In genomic region chr16:11978080-11978479, GRCh38 we compare ENCODE assay signal across 8 cellular contexts. TPM values are rescaled to one million over a fixed set of nuclear protein-coding genes. Genes with fewer than 3 reads are reported as not detected.
DNase-seq lines count a peak whose midpoint lies in the region; ATAC-seq and TF ChIP-seq lines count a peak whose summit lies in the region.

No MANE protein-coding gene starts in this region.

- CTCF ChIA-PET in CD8-positive, alpha-beta T cell (lab: Charles Lee), result interaction anchor here (1.4 to 2.9 kb wide), 2 partner anchors 87 to 90 kb away, joined by 4 to 12 read pairs; no protein-coding TSS in a partner anchor

- no peaks in the 10 kb centered on the region for H3K27me3 ChIP-seq in CD8-positive, alpha-beta T cell (ENCODE audit: insufficient read depth, low read length)
- H3K27me3 ChIP-seq in MG63 (no peaks in the 10 kb centered on the region), psoas muscle (ENCODE audit: insufficient read depth in 3 of 3, low read length in 2 of 3) (no peaks in the 10 kb centered on the region)

- H3K9me3 ChIP-seq in CD8-positive, alpha-beta T cell (ENCODE audit: low read length), result no peaks in the 10 kb centered on the region
- no peaks in the 10 kb centered on the region for H3K9me3 ChIP-seq in MG63
- H3K9me3 ChIP-seq in psoas muscle, result no peaks in the 10 kb centered on the region

- H3K9me3 Mint-ChIP-seq in CD8-positive, alpha-beta T cell, result no peaks in the 10 kb centered on the region
- H3K9me3 Mint-ChIP-seq in dendritic cell treated with granulocyte-macrophage colony-stimulating factor and Interleukin-4, amounts not matched to agents 40 ng/mL and 50 ng/mL, for 4 days, result no peaks in the 10 kb centered on the region

- TF ChIP-seq CTCF in CD8-positive, alpha-beta T cell (IDR thresholded peaks at IDR 0.05), result no peak
- TF ChIP-seq CTCF in psoas muscle (IDR thresholded peaks at IDR 0.05), result no peak

- no peaks in the 10 kb centered on the region for H3K27me3 Mint-ChIP-seq in CD8-positive, alpha-beta T cell (ENCODE audit: low read depth)
- H3K27me3 Mint-ChIP-seq in dendritic cell treated with granulocyte-macrophage colony-stimulating factor and Interleukin-4, amounts not matched to agents 40 ng/mL and 50 ng/mL, for 4 days, result no peaks in the 10 kb centered on the region

- H3K27ac ChIP-seq in CD8-positive, alpha-beta T cell (ENCODE audit: low read depth, low read length), result no peak overlapping the region
- peak overlapping the region; percentile 80 for H3K27ac ChIP-seq in psoas muscle

- H3K36me3 ChIP-seq in CD8-positive, alpha-beta T cell (ENCODE audit: insufficient read depth, low read length), result no peaks in the 10 kb centered on the region
- H3K36me3 ChIP-seq in MG63, result peaks cover 5% of the 10 kb centered on the region
- H3K36me3 ChIP-seq in psoas muscle (ENCODE audit: insufficient read depth in 1 of 2, low read depth in 1 of 2), result peaks cover 0 to 5% of the 10 kb centered on the region in 2 donors

- no peak for ATAC-seq in CD8-positive, alpha-beta T cell
- ATAC-seq in psoas muscle, result no peak
- ATAC-seq in HG02798 (IDR thresholded peaks at IDR 0.05; ENCODE audit: poor library complexity, unreplicated experiment), result no peak

- peak overlapping the region; percentile 65 for H3K4me3 ChIP-seq in CD8-positive, alpha-beta T cell (ENCODE audit: low read depth, low read length)
- H3K4me3 ChIP-seq in MG63, result peak overlapping the region; percentile 98
- peak overlapping the region; percentile 80 for H3K4me3 ChIP-seq in psoas muscle

- 73 to 93% (median 78%) methylated on average over 2 of the region's 2 CpGs for WGBS in psoas muscle, 3 donors

- H3K36me3 Mint-ChIP-seq in CD8-positive, alpha-beta T cell, result peaks cover 11% of the 10 kb centered on the region
- peaks cover 84% of the 10 kb centered on the region for H3K36me3 Mint-ChIP-seq in dendritic cell treated with granulocyte-macrophage colony-stimulating factor and Interleukin-4, amounts not matched to agents 40 ng/mL and 50 ng/mL, for 4 days (ENCODE audit: low read depth)

- H3K4me3 Mint-ChIP-seq in CD8-positive, alpha-beta T cell, result peak overlapping the region; percentile 91
- H3K4me3 Mint-ChIP-seq in dendritic cell treated with granulocyte-macrophage colony-stimulating factor and Interleukin-4, amounts not matched to agents 40 ng/mL and 50 ng/mL, for 4 days, result peak overlapping the region; percentile 98

- intact Hi-C loops in CD8-positive, alpha-beta T cell (cut with DNase I, micrococcal nuclease), result loop anchor here (5.0 to 10.0 kb wide), 5 partner anchors 87 to 1233 kb away; partner anchors contain the start of genes CLEC16A (in 2 of the 2), DEXI (in 2 of the 2), NUBP1 (in 1 of the 2) and ZC3H7A (in 1 of the 2)
- intact Hi-C loops in dendritic cell treated with granulocyte-macrophage colony-stimulating factor and Interleukin-4, amounts not matched to agents 40 ng/mL and 50 ng/mL, for 4 days (cut with micrococcal nuclease), result no loop called here
- intact Hi-C loops in psoas muscle (cut with DNase I), result loop anchor here in 1 of 2 donors (5.0 kb wide), 1 partner anchor 84 kb away; no protein-coding TSS in a partner anchor

- DNase-seq in CD8-positive, alpha-beta T cell, result no peak
- no peak for DNase-seq in MG63
- no peak for DNase-seq in psoas muscle
- no peak for DNase-seq in inferior parietal cortex (ENCODE audit: extremely low spot score)
- DNase-seq in NK-92 (lab: John Stamatoyannopoulos, UW; ENCODE audit: unreplicated experiment), result no peak
- DNase-seq in NCI-H1436 treated with DMSO at 0.1 percent for 48 hours (lab: John Stamatoyannopoulos, UW), result no peak

- peaks cover 42% of the 10 kb centered on the region for H3K4me1 Mint-ChIP-seq in CD8-positive, alpha-beta T cell (ENCODE audit: low read depth)
- peaks cover 67% of the 10 kb centered on the region for H3K4me1 Mint-ChIP-seq in dendritic cell treated with granulocyte-macrophage colony-stimulating factor and Interleukin-4, amounts not matched to agents 40 ng/mL and 50 ng/mL, for 4 days (ENCODE audit: low read depth)

- peaks cover 16% of the 10 kb centered on the region for H3K4me1 ChIP-seq in CD8-positive, alpha-beta T cell (ENCODE audit: insufficient read depth, low read length)
- H3K4me1 ChIP-seq in psoas muscle, result peaks cover 12% of the 10 kb centered on the region

- H3K27ac Mint-ChIP-seq in CD8-positive, alpha-beta T cell, result peak overlapping the region; percentile 89
- H3K27ac Mint-ChIP-seq in dendritic cell treated with granulocyte-macrophage colony-stimulating factor and Interleukin-4, amounts not matched to agents 40 ng/mL and 50 ng/mL, for 4 days, result peak overlapping the region; percentile 98

- POLR2A ChIA-PET in CD8-positive, alpha-beta T cell (lab: Charles Lee), result no interaction called here

RNA-seq across cellular contexts. Expression of gene SNX29, which starts 1.5 kb away (rescaled TPM):
- total RNA-seq in CD8-positive, alpha-beta T cell, result 10 to 100 TPM; 25.6 to 25.7 TPM
- 7.1 and 35.6 TPM in 2 replicates for total RNA-seq in MG63 (2014; rRNA removed; shearing (Covaris generic); ENCODE audit: low replicate concordance)
- total RNA-seq in psoas muscle, result 10 to 100 TPM; 10.8 to 17.4 (median 14.5) TPM
- polyA plus RNA-seq in psoas muscle, result 1 to 10 TPM; 2.6 to 6.7 (median 3.3) TPM

RNA-seq across cellular contexts. Expression of gene TNFRSF17, which starts 13.1 kb away (rescaled TPM):
- total RNA-seq in CD8-positive, alpha-beta T cell, result not detected
- total RNA-seq in MG63 (2014; rRNA removed; shearing (Covaris generic); ENCODE audit: low replicate concordance), result not detected in 2 replicates
- not detected for total RNA-seq in psoas muscle
- under 1 TPM in 2 of 3 donors, not detected in 1; 0.08 to 0.13 TPM for polyA plus RNA-seq in psoas muscle

RNA-seq across cellular contexts. Expression of gene NPIPB2, which starts 36.2 kb away (rescaled TPM):
- 10 to 100 TPM in 1 of 2 experiments, 1 to 10 TPM in 1; 8.0 to 12.7 TPM for total RNA-seq in CD8-positive, alpha-beta T cell
- not detected in 2 replicates for total RNA-seq in MG63 (2014; rRNA removed; shearing (Covaris generic); ENCODE audit: low replicate concordance)
- total RNA-seq in psoas muscle, result 1 to 10 TPM in 2 of 4 donors, not detected in 2; 2.6 to 5.0 TPM
- 1 to 10 TPM; 1.7 to 5.6 (median 2.7) TPM for polyA plus RNA-seq in psoas muscle
